In genomic region chr20:38057351-38057972, GRCh38 we compare ENCODE assay signal across 8 cellular contexts. TPM values are rescaled to one million over a fixed set of nuclear protein-coding genes. Genes with fewer than 3 reads are reported as not detected.
DNase-seq lines count a peak whose midpoint lies in the region; ATAC-seq, FAIRE-seq and TF ChIP-seq lines count a peak whose summit lies in the region.

No MANE protein-coding gene starts in this region.

- no peak overlapping the region for H2BK5ac ChIP-seq in neuronal stem cell (ENCODE audit: low read length)

- H3K4me3 Mint-ChIP-seq in activated T-helper 1 cell treated with anti-CD3 and anti-CD28 coated beads, Interleukin-12 subunit alpha, Interleukin-12 subunit beta, Interleukin-2, Interleukin-4 antibody, amounts not matched to agents 30 ng/mL and 10 ng/mL and 1 ng/mL, durations not matched to agents 14 hours and 24 hours and 36 hours: no peak overlapping the region

- no peak overlapping the region for H2BK12ac ChIP-seq in neuronal stem cell (ENCODE audit: low read length)

- POLR2A ChIA-PET in A549 (lab: Yijun Ruan, JAX): interaction anchor here (0.6 to 1.0 kb wide), 7 partner anchors 14 to 164 kb away, joined by 3 to 6 read pairs (median 3); no protein-coding TSS in a partner anchor

- H3K36me3 ChIP-seq in neuronal stem cell (replicated peaks in 1 of 2; ENCODE audit: control insufficient read depth in 2 of 2, insufficient read depth in 2 of 2, low read length in 2 of 2): peaks cover 19 to 93% of the 10 kb centered on the region in 2 donors

- H3K36me3 Mint-ChIP-seq in activated T-helper 1 cell treated with anti-CD3 and anti-CD28 coated beads, Interleukin-12 subunit alpha, Interleukin-12 subunit beta, Interleukin-2, Interleukin-4 antibody, amounts not matched to agents 30 ng/mL and 10 ng/mL and 1 ng/mL, durations not matched to agents 14 hours and 24 hours and 36 hours (ENCODE audit: low read depth): peaks cover 34% of the 10 kb centered on the region

- H2BK15ac ChIP-seq in neuronal stem cell (ENCODE audit: low read length): no peak overlapping the region

- no peak overlapping the region for H3K4ac ChIP-seq in neuronal stem cell (ENCODE audit: low read length)

- WGBS in A549 (ENCODE audit: missing lambda C conversion rate): 19% methylated on average over 7 of the region's 7 CpGs
- no CpG with 5 or more reads among the region's 7 CpGs for WGBS in neuronal stem cell (ENCODE audit: extremely low coverage in 2 of 2, insufficient read length in 2 of 2, insufficient replicate concordance in 1 of 2), 2 donors

- H2AFZ ChIP-seq in neuronal stem cell (ENCODE audit: low read length): no peak overlapping the region

- CTCF ChIA-PET in A549 (lab: Yijun Ruan, JAX): interaction anchor here (0.5 to 12.7 kb wide), 86 partner anchors 9 to 858 kb away, joined by 3 to 356 read pairs (median 5); partner anchors contain the start of gene TGM2

- no peak overlapping the region for H4K91ac ChIP-seq in neuronal stem cell (ENCODE audit: low read depth, low read length, poor library complexity)

- no peaks in the 10 kb centered on the region for H3K27me3 Mint-ChIP-seq in activated T-helper 1 cell treated with anti-CD3 and anti-CD28 coated beads, Interleukin-12 subunit alpha, Interleukin-12 subunit beta, Interleukin-2, Interleukin-4 antibody, amounts not matched to agents 30 ng/mL and 10 ng/mL and 1 ng/mL, durations not matched to agents 14 hours and 24 hours and 36 hours (ENCODE audit: insufficient read depth)

- H3K27ac ChIP-seq in A549 (peak overlapping the region; percentile 29 to 47; a peak in 1 of 6 replicates), neuronal stem cell (replicated peaks; ENCODE audit: low read length) (no peak overlapping the region)

- TF ChIP-seq RAD21 in A549 (conservative IDR thresholded peaks at IDR 0.05 in 1 of 2, IDR thresholded peaks at IDR 0.05 in 1 of 2): peak; percentile 96 to 98

- H3K9me3 Mint-ChIP-seq in activated T-helper 1 cell treated with anti-CD3 and anti-CD28 coated beads, Interleukin-12 subunit alpha, Interleukin-12 subunit beta, Interleukin-2, Interleukin-4 antibody, amounts not matched to agents 30 ng/mL and 10 ng/mL and 1 ng/mL, durations not matched to agents 14 hours and 24 hours and 36 hours: no peaks in the 10 kb centered on the region

- H3K9ac ChIP-seq in neuronal stem cell (ENCODE audit: low read depth, low read length, poor library complexity): no peak overlapping the region

- TF ChIP-seq EP300 in A549 (IDR thresholded peaks at IDR 0.05): no peak

- FAIRE-seq in A549 (lab: Jason Lieb, UNC): peak; percentile 72

- no peak overlapping the region for H3K14ac ChIP-seq in neuronal stem cell (ENCODE audit: low read length)

- peaks cover 30% of the 10 kb centered on the region for H3K4me1 Mint-ChIP-seq in activated T-helper 1 cell treated with anti-CD3 and anti-CD28 coated beads, Interleukin-12 subunit alpha, Interleukin-12 subunit beta, Interleukin-2, Interleukin-4 antibody, amounts not matched to agents 30 ng/mL and 10 ng/mL and 1 ng/mL, durations not matched to agents 14 hours and 24 hours and 36 hours (ENCODE audit: low read depth)

- H3K27me3 ChIP-seq in neuronal stem cell (ENCODE audit: control insufficient read depth in 3 of 3, insufficient read depth in 3 of 3, low read depth in 1 of 3, low read length in 3 of 3): peaks cover 0 to 2% (median 0%) of the 10 kb centered on the region in 3 experiments

- no peak overlapping the region for H3K18ac ChIP-seq in neuronal stem cell (ENCODE audit: low read length)

- no peak overlapping the region for H3K23ac ChIP-seq in neuronal stem cell (ENCODE audit: low read depth, low read length, poor library complexity)

- H4K8ac ChIP-seq in neuronal stem cell (ENCODE audit: low read depth, low read length): no peak overlapping the region

- TF ChIP-seq POLR2A in A549 (IDR thresholded peaks at IDR 0.05; ENCODE audit: low read length): no peak

- no peak overlapping the region for H2BK120ac ChIP-seq in neuronal stem cell (ENCODE audit: low read depth, low read length)

- H3K4me2 ChIP-seq in A549: no peak overlapping the region
- no peak overlapping the region for H3K4me2 ChIP-seq in neuronal stem cell (ENCODE audit: insufficient read depth, low read length, poor library complexity, severe bottlenecking)

- peaks cover 26% of the 10 kb centered on the region for H3K4me1 ChIP-seq in A549
- no peaks in the 10 kb centered on the region for H3K4me1 ChIP-seq in neuronal stem cell (ENCODE audit: control insufficient read depth in 2 of 2, insufficient read depth in 1 of 2, low read depth in 1 of 2, low read length in 2 of 2)

- no peaks in the 10 kb centered on the region for H3K79me1 ChIP-seq in neuronal stem cell (ENCODE audit: low read depth, low read length)

- H3K4me3 ChIP-seq in A549 (no peak overlapping the region), neuronal stem cell (ENCODE audit: low read length in 2 of 2) (no peak overlapping the region)

- ATAC-seq in A549: peak; percentile 94 to 99
- peak; percentile 56 for ATAC-seq in GM18861 (IDR thresholded peaks at IDR 0.05; ENCODE audit: unreplicated experiment)

- no peak overlapping the region for H2AK5ac ChIP-seq in neuronal stem cell (ENCODE audit: low read depth, low read length)

- no peaks in the 10 kb centered on the region for H3K9me3 ChIP-seq in A549
- no peaks in the 10 kb centered on the region for H3K9me3 ChIP-seq in neuronal stem cell (replicated peaks in 1 of 2; ENCODE audit: control insufficient read depth in 2 of 2, insufficient read depth in 1 of 2, low read depth in 1 of 2, low read length in 2 of 2)

- intact Hi-C loops in activated T-helper 1 cell treated with anti-CD3 and anti-CD28 coated beads, Interleukin-12 subunit alpha, Interleukin-12 subunit beta, Interleukin-2, Interleukin-4 antibody, amounts not matched to agents 30 ng/mL and 10 ng/mL and 1 ng/mL, durations not matched to agents 14 hours and 24 hours and 36 hours (cut with micrococcal nuclease): loop anchor here (1.0 kb wide), 4 partner anchors 24 to 493 kb away; partner anchors contain the start of genes RPRD1B, TGM2 and TTI1

- peak; percentile 96 for TF ChIP-seq CTCF in A549 (IDR thresholded peaks at IDR 0.05)

- DNase-seq in A549 (ENCODE audit: low read depth in 1 of 2, low spot score in 1 of 2) (peak; percentile 81 to 82), LHCN-M2 (ENCODE audit: low read depth) (peak; percentile 74), RPMI8226 (peak; percentile 85), fibroblast of the conjunctiva (ENCODE audit: low read depth) (peak; percentile 53), neuronal stem cell (ENCODE audit: low spot score) (peak; percentile 89), superior temporal gyrus (ENCODE audit: extremely low spot score) (peak; percentile 94)
- DNase-seq in activated T-helper 1 cell treated with anti-CD3 and anti-CD28 coated beads, Interleukin-12 subunit alpha, Interleukin-12 subunit beta, Interleukin-2, Interleukin-4 antibody, amounts not matched to agents 30 ng/mL and 10 ng/mL and 1 ng/mL, durations not matched to agents 14 hours and 24 hours and 36 hours (ENCODE audit: low spot score): peak; percentile 56

- peak overlapping the region; percentile 59 for H3K27ac Mint-ChIP-seq in activated T-helper 1 cell treated with anti-CD3 and anti-CD28 coated beads, Interleukin-12 subunit alpha, Interleukin-12 subunit beta, Interleukin-2, Interleukin-4 antibody, amounts not matched to agents 30 ng/mL and 10 ng/mL and 1 ng/mL, durations not matched to agents 14 hours and 24 hours and 36 hours

TF ChIP-seq in A549, 52 proteins besides CTCF, POLR2A, EP300 and RAD21:
- TF ChIP-seq POLR2AphosphoS2 (conservative IDR thresholded peaks at IDR 0.05; ENCODE audit: low read length): no peak
- TF ChIP-seq SMC3 (IDR thresholded peaks at IDR 0.05): peak; percentile 97

RNA-seq across cellular contexts. Expression of gene RPRD1B, which starts 23.9 kb away (rescaled TPM):
- polyA plus RNA-seq in A549 (2011; rRNA removed) (26.7 and 28.4 TPM in 2 replicates), A549 (2017; fragmentation: RNase III; extraction: RNeasy Plus Mini Kit Qiagen cat#74134 plus additional on column Dnase treatment) (16.1 to 17.1 TPM (median 16.4 TPM) in 3 replicates)
- polyA plus RNA-seq in A549 (2012; cell fraction: cytosol; rRNA removed): 9.2 and 11.5 TPM in 2 replicates
- polyA plus RNA-seq in A549 (2012; cell fraction: nucleus; rRNA removed): 14.9 and 28.4 TPM in 2 replicates
- polyA minus RNA-seq in A549 (2011; rRNA and poly(A)+ RNA removed): 19.8 and 22.9 TPM in 2 replicates
- 15.8 and 21.3 TPM in 2 replicates for total RNA-seq in LHCN-M2 (2014; rRNA removed)
- 8.6 TPM for polyA plus RNA-seq in LHCN-M2 (2012)
- 48.8 and 49.7 TPM in 2 replicates for total RNA-seq in activated T-helper 1 cell treated with anti-CD3 and anti-CD28 coated beads, Interleukin-12 subunit alpha, Interleukin-12 subunit beta, Interleukin-2, Interleukin-4 antibody, amounts not matched to agents 30 ng/mL and 10 ng/mL and 1 ng/mL, durations not matched to agents 14 hours and 24 hours and 36 hours
- polyA plus RNA-seq in neuronal stem cell (2013, experiment 1 of 2): 28.1 TPM
- 31.6 TPM for polyA plus RNA-seq in neuronal stem cell (2013, experiment 2 of 2)

RNA-seq across cellular contexts. Expression of gene TTI1, which starts 24.2 kb away (rescaled TPM):
- polyA plus RNA-seq in A549 (2011; rRNA removed) (27.9 and 30.6 TPM in 2 replicates), A549 (2017; fragmentation: RNase III; extraction: RNeasy Plus Mini Kit Qiagen cat#74134 plus additional on column Dnase treatment) (19.6 to 20.6 TPM (median 20.0 TPM) in 3 replicates)
- 19.5 and 23.1 TPM in 2 replicates for polyA plus RNA-seq in A549 (2012; cell fraction: cytosol; rRNA removed)
- polyA plus RNA-seq in A549 (2012; cell fraction: nucleus; rRNA removed): 21.4 and 25.4 TPM in 2 replicates
- polyA minus RNA-seq in A549 (2011; rRNA and poly(A)+ RNA removed): 39.8 and 40.6 TPM in 2 replicates
- total RNA-seq in LHCN-M2 (2014; rRNA removed): 33.5 and 35.3 TPM in 2 replicates
- 10.4 TPM for polyA plus RNA-seq in LHCN-M2 (2012)
- total RNA-seq in activated T-helper 1 cell treated with anti-CD3 and anti-CD28 coated beads, Interleukin-12 subunit alpha, Interleukin-12 subunit beta, Interleukin-2, Interleukin-4 antibody, amounts not matched to agents 30 ng/mL and 10 ng/mL and 1 ng/mL, durations not matched to agents 14 hours and 24 hours and 36 hours: 41.7 and 43.1 TPM in 2 replicates
- polyA plus RNA-seq in neuronal stem cell (2013, experiment 1 of 2): 24.0 TPM
- polyA plus RNA-seq in neuronal stem cell (2013, experiment 2 of 2): 24.4 TPM
